ENCODE assay signal across 11 cellular contexts in the genomic region with DNA sequence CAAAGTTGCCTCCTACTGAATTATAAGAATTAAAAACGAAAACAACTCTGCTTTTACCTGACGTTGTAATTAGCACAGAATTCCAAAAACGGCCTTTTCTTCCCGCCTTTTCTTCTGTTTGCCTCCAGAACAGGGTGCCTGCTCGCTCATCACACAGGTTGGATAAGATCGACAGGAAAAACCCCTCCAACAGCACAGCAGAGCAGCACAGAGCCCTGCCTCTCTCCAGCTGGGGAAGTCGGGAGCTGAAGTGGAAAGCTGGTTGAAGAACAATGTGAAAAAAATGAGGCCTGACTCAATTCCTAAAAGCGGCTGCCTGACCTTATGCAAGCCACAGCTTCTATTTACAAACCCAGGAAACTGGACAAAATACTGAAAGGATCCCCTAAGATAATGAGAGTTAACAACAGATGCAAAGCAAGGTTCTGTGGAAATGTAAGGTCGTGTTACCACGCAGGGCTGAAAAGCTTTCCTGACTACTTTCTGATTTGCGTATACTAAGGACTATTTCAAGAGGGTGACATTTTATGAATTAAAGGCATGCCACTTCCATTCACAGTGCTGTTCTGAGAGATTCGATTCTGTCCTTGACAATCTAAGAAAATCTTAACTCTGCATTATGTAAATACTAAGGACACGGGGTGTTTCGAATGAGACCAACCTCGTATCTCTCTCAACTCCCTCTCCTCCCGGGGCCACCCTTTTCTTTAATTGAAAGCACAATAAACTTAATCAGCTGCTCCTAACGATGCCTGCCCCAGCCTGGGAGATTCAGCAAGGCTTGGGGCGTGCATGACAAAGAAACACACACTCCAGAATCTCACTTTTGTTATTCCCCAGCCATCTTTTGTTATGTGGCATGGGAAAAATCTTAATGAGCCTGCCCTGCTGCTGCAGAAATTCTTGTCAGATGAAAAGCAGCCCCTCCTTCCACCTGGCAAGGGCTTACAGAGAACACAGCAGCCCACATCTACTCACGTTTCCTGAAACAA.
DNase-seq lines count a peak whose midpoint lies in the region; ATAC-seq and TF ChIP-seq lines count a peak whose summit lies in the region.
"Had no signal": no experiment of that assay in that cellular context is flagged by ENCODE, and none has a peak within 500 bp of the region (broad histone marks: within the 10 kb centered on the region; RNA-seq: fewer than 3 reads in every experiment).

No MANE protein-coding gene starts in this region.

- 6% methylated on average over 19 of the region's 19 CpGs for WGBS in HUES64

- POLR2A ChIA-PET in activated CD4-positive, alpha-beta memory T cell treated with anti-CD3 and anti-CD28 coated beads, Interleukin-2, amount 10 ng/mL, durations not matched to agents 7 days and 5 days (lab: Charles Lee): no interaction called here

- peaks cover 0 to 5% (median 1%) of the 10 kb centered on the region in 3 donors for H3K27me3 Mint-ChIP-seq in CD14-positive monocyte (ENCODE audit: low read depth in 3 of 3)
- peaks cover 12% of the 10 kb centered on the region for H3K27me3 Mint-ChIP-seq in activated CD4-positive, alpha-beta memory T cell treated with anti-CD3 and anti-CD28 coated beads, Interleukin-2, amount 10 ng/mL, durations not matched to agents 7 days and 5 days

- no peak overlapping the region for H3K4me3 Mint-ChIP-seq in CD14-positive monocyte
- no peak overlapping the region for H3K4me3 Mint-ChIP-seq in activated CD4-positive, alpha-beta memory T cell treated with anti-CD3 and anti-CD28 coated beads, Interleukin-2, amount 10 ng/mL, durations not matched to agents 7 days and 5 days
- H3K4me3 Mint-ChIP-seq: activated CD4-positive, alpha-beta memory T cell treated with anti-CD3 and anti-CD28 coated beads for 36 hours had no signal

- H3K4me1 Mint-ChIP-seq in CD14-positive monocyte: no peaks in the 10 kb centered on the region
- H3K4me1 Mint-ChIP-seq in activated CD4-positive, alpha-beta memory T cell treated with anti-CD3 and anti-CD28 coated beads, Interleukin-2, amount 10 ng/mL, durations not matched to agents 7 days and 5 days: no peaks in the 10 kb centered on the region

- H3K9me3 Mint-ChIP-seq in CD14-positive monocyte: peaks cover 0 to 3% (median 0%) of the 10 kb centered on the region in 7 donors
- no peaks in the 10 kb centered on the region for H3K9me3 Mint-ChIP-seq in activated CD4-positive, alpha-beta memory T cell treated with anti-CD3 and anti-CD28 coated beads, Interleukin-2, amount 10 ng/mL, durations not matched to agents 7 days and 5 days
- H3K9me3 Mint-ChIP-seq: activated CD4-positive, alpha-beta memory T cell treated with anti-CD3 and anti-CD28 coated beads for 36 hours had no signal

- intact Hi-C loops in posterior vena cava (cut with DNase I) (no loop called here), CD14-positive monocyte (cut with micrococcal nuclease) (no loop called here)

- no peaks in the 10 kb centered on the region for H3K9me3 ChIP-seq in HUES64 (ENCODE audit: insufficient read depth, low read depth, low read length)

- H3K27ac Mint-ChIP-seq in CD14-positive monocyte: no peak overlapping the region
- no peak overlapping the region for H3K27ac Mint-ChIP-seq in activated CD4-positive, alpha-beta memory T cell treated with anti-CD3 and anti-CD28 coated beads, Interleukin-2, amount 10 ng/mL, durations not matched to agents 7 days and 5 days
- H3K27ac Mint-ChIP-seq: activated CD4-positive, alpha-beta memory T cell treated with anti-CD3 and anti-CD28 coated beads for 36 hours had no signal

- H3K36me3 Mint-ChIP-seq in CD14-positive monocyte: no peaks in the 10 kb centered on the region
- no peaks in the 10 kb centered on the region for H3K36me3 Mint-ChIP-seq in activated CD4-positive, alpha-beta memory T cell treated with anti-CD3 and anti-CD28 coated beads, Interleukin-2, amount 10 ng/mL, durations not matched to agents 7 days and 5 days (ENCODE audit: low read depth)
- H3K36me3 Mint-ChIP-seq: activated CD4-positive, alpha-beta memory T cell treated with anti-CD3 and anti-CD28 coated beads for 36 hours had no signal

- no peaks in the 10 kb centered on the region for H3K27me3 ChIP-seq in HUES64 (ENCODE audit: insufficient read depth, low read length)

- ATAC-seq in GM21423 (IDR thresholded peaks at IDR 0.05; ENCODE audit: unreplicated experiment): no peak

- H3K4me1 ChIP-seq in HUES64 (ENCODE audit: insufficient read depth, low read length): peaks cover 57% of the 10 kb centered on the region

- TF ChIP-seq CTCF in CD14-positive monocyte (IDR thresholded peaks at IDR 0.05): no peak

- H3K4me3 ChIP-seq in HUES64 (ENCODE audit: low read length): peak overlapping the region; percentile 25
- H3K4me3 ChIP-seq: skin epidermis had no signal

- no peaks in the 10 kb centered on the region; the same call in 1 of the 2 replicates for H3K36me3 ChIP-seq in HUES64 (ENCODE audit: insufficient read depth, low read length)

- H3K9ac ChIP-seq in HUES64 (ENCODE audit: low read depth, low read length): peak overlapping the region; percentile 83

- H3K27ac ChIP-seq in HUES64 (ENCODE audit: low read depth, low read length): peak overlapping the region; percentile 98
- H3K27ac ChIP-seq: RWPE1, skin epidermis had no signal

- DNase-seq in NCI-H345 treated with DMSO at 0.1 percent for 48 hours (lab: John Stamatoyannopoulos, UW; ENCODE audit: unreplicated experiment): peak; percentile 80
- DNase-seq in iPS DF 4.7 (ENCODE audit: extremely low read depth, low spot score): peak; percentile 81
- DNase-seq in posterior vena cava (ENCODE audit: low spot score): peak; percentile 40
- no peak for DNase-seq in CD14-positive monocyte (ENCODE audit: low spot score)
- DNase-seq in activated CD4-positive, alpha-beta memory T cell treated with anti-CD3 and anti-CD28 coated beads, Interleukin-2, amount 10 ng/mL, durations not matched to agents 7 days and 5 days: no peak
- DNase-seq: activated CD4-positive, alpha-beta memory T cell treated with anti-CD3 and anti-CD28 coated beads for 36 hours; activated effector memory CD4-positive, alpha-beta T cell treated with anti-CD3 and anti-CD28 coated beads, Interleukin-2, amount 50 U/mL, for 16 hours had no signal

- CTCF ChIA-PET in activated CD4-positive, alpha-beta memory T cell treated with anti-CD3 and anti-CD28 coated beads, Interleukin-2, amount 10 ng/mL, durations not matched to agents 7 days and 5 days (lab: Charles Lee): no interaction called here

Comparison
In these comparisons a context has a peak if more than half of its experiments do, and no peak if none do; other contexts are left out.
1. DNase-seq: peak in NCI-H345 treated with DMSO at 0.1 percent for 48 hours (single experiment), iPS DF 4.7 (single experiment) and posterior vena cava (single experiment); none in CD14-positive monocyte (single experiment) and activated CD4-positive, alpha-beta memory T cell treated with anti-CD3 and anti-CD28 coated beads, Interleukin-2, amount 10 ng/mL, durations not matched to agents 7 days and 5 days (single experiment).